7 cellular contexts compared by ENCODE assay signal in the genomic region with DNA sequence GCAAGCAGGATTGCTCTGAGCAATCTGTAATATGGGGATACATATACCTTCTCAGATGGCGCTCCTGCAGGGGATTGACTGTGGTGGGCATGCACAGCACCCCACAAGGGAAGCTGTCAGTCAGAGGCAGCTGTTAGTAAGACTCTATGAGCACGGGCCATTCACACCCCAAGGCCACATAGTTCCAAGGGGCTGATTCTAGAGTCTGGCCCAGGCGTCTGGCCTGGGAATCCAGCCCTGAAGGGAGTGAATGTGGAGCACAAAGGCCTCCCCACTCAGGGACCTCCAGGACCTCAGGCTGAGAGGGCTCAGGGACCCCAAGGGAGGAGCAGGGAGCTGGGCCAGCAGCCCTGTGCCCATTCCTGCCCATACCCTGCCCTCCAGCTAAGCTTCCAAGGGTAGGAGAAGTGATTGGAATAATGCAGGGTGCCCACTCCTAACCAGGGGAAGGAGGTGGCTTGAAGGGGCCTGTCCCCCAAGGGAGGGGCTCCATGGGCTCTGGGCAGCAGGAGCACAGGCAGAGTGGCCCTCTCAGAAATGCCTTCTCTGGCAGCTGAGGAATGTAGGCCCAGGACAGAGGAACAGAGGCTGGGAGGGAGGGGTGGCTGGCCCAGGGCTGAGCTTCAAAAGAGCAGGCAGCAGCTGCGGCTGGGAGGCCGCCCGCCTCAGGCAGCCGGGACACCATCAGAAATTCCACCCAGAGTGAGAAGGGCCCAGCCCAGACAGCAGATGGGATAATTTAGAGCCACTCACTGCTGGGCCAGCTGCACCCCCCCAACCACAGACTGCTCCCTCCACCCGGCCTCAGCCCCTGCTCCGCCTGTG. TPM values are rescaled to one million over a fixed set of nuclear protein-coding genes. Genes with fewer than 3 reads are reported as not detected.
DNase-seq lines count a peak whose midpoint lies in the region; ATAC-seq and TF ChIP-seq lines count a peak whose summit lies in the region.

No MANE protein-coding gene starts in this region.

- H3K36me3 ChIP-seq in mesendoderm (ENCODE audit: control insufficient read depth, insufficient read depth, low read length), result no peaks in the 10 kb centered on the region
- no peaks in the 10 kb centered on the region for H3K36me3 ChIP-seq in upper lobe of left lung

- no peak for TF ChIP-seq CTCF in upper lobe of left lung (IDR thresholded peaks at IDR 0.05)

- H3K56ac ChIP-seq in mesendoderm (ENCODE audit: low read length), result peak overlapping the region; percentile 66

- H3K4ac ChIP-seq in mesendoderm (ENCODE audit: low read depth, low read length), result peak overlapping the region; percentile 1

- ATAC-seq in upper lobe of left lung (ENCODE audit: low FRiP score in 2 of 2), result peak; percentile 77 to 84

- H2BK5ac ChIP-seq in mesendoderm (ENCODE audit: low read length), result no peak overlapping the region

- no peaks in the 10 kb centered on the region for H3K27me3 ChIP-seq in mesendoderm (ENCODE audit: insufficient read depth, low read length, poor library complexity)
- no peaks in the 10 kb centered on the region for H3K27me3 ChIP-seq in upper lobe of left lung

- H3K79me1 ChIP-seq in mesendoderm (ENCODE audit: low read length), result no peaks in the 10 kb centered on the region

- no peak overlapping the region for H2AK5ac ChIP-seq in mesendoderm (ENCODE audit: low read length)

- no peaks in the 10 kb centered on the region for H3K79me2 ChIP-seq in mesendoderm (ENCODE audit: control insufficient read depth, insufficient read depth, low read length)

- H3K9me3 ChIP-seq in upper lobe of left lung, result no peaks in the 10 kb centered on the region

- peak overlapping the region; percentile 78 for H3K27ac ChIP-seq in mesendoderm (ENCODE audit: low read depth, low read length)
- peak overlapping the region; percentile 83 to 93 (median 92) for H3K27ac ChIP-seq in upper lobe of left lung

- no peak overlapping the region for H3K23ac ChIP-seq in mesendoderm (ENCODE audit: low read length)

- no CpG with 5 or more reads among the region's 9 CpGs for WGBS in mesendoderm (ENCODE audit: extremely low coverage, insufficient coverage, low lambda C conversion rate)
- WGBS in upper lobe of left lung, 2 donors, result 56% methylated on average over 9 of the region's 9 CpGs; no CpG with 5 or more reads in 1 of the 2 donors

- DNase-seq in NCI-H446 treated with DMSO at 0.1 percent for 48 hours (lab: John Stamatoyannopoulos, UW) (peak; percentile 69), ecto neural progenitor cell (ENCODE audit: low spot score) (peak; percentile 95), mesendoderm (peak; percentile 97), upper lobe of left lung (peak; percentile 83 to 88), Kasumi-1 (lab: John Stamatoyannopoulos, UW) (no peak), OCI-M2 (lab: John Stamatoyannopoulos, UW; ENCODE audit: unreplicated experiment) (no peak), NCI-H1417 treated with DMSO at 0.1 percent for 48 hours (lab: John Stamatoyannopoulos, UW) (no peak)

- H3K18ac ChIP-seq in mesendoderm (ENCODE audit: low read length), result peak overlapping the region; percentile 35

- H2BK15ac ChIP-seq in mesendoderm (replicated peaks; ENCODE audit: low read depth), result no peak overlapping the region

- H3K4me1 ChIP-seq in mesendoderm (ENCODE audit: control insufficient read depth, low read depth, low read length) (peaks cover 5% of the 10 kb centered on the region), upper lobe of left lung (peaks cover 73 to 88% (median 78%) of the 10 kb centered on the region in 4 donors)

- H4K5ac ChIP-seq in mesendoderm (ENCODE audit: low read length), result no peak overlapping the region

- H3K9ac ChIP-seq in mesendoderm (ENCODE audit: low read length), result peak overlapping the region; percentile 26

- H2BK120ac ChIP-seq in mesendoderm (ENCODE audit: low read depth, low read length), result no peak overlapping the region

- TF ChIP-seq EP300 in upper lobe of left lung (IDR thresholded peaks at IDR 0.05), result no peak

- H3K4me2 ChIP-seq in mesendoderm (ENCODE audit: low read length), result no peak overlapping the region

- H4K8ac ChIP-seq in mesendoderm (ENCODE audit: low read depth, low read length), result no peak overlapping the region

- no peak for TF ChIP-seq POLR2A in upper lobe of left lung (IDR thresholded peaks at IDR 0.05)

- no peak overlapping the region for H3K4me3 ChIP-seq in mesendoderm (ENCODE audit: low read length)
- no peak overlapping the region for H3K4me3 ChIP-seq in upper lobe of left lung

RNA-seq across cellular contexts. Expression of a gene that starts 48.9 kb away (rescaled TPM):
- polyA plus RNA-seq in mesendoderm (2013, experiment 1 of 2), result 33.9 TPM
- 35.9 TPM for polyA plus RNA-seq in mesendoderm (2013, experiment 2 of 2)
- 10 to 100 TPM; 11.4 to 50.6 (median 19.1) TPM for total RNA-seq in upper lobe of left lung

RNA-seq across cellular contexts. Expression of a gene that starts 56.5 kb away (rescaled TPM):
- polyA plus RNA-seq in mesendoderm (2013, experiment 1 of 2), result 7.0 TPM
- polyA plus RNA-seq in mesendoderm (2013, experiment 2 of 2), result 7.6 TPM
- total RNA-seq in upper lobe of left lung, result 100 to 1,000 TPM in 1 of 6 donors, 10 to 100 TPM in 5; 33.3 to 119 (median 54.4) TPM

Comparison
In these comparisons a context has a peak if more than half of its experiments do, and no peak if none do; other contexts are left out.
1. DNase-seq: peak in NCI-H446 treated with DMSO at 0.1 percent for 48 hours (single experiment), ecto neural progenitor cell (single experiment), mesendoderm (single experiment) and upper lobe of left lung (2 of 2); none in Kasumi-1 (0 of 2), OCI-M2 (single experiment) and NCI-H1417 treated with DMSO at 0.1 percent for 48 hours (single experiment).